In genomic region chr11:86658534-86658933, GRCh38 we compare ENCODE assay signal across 19 cellular contexts. TPM values are rescaled to one million over a fixed set of nuclear protein-coding genes. Genes with fewer than 3 reads are reported as not detected.
DNase-seq lines count a peak whose midpoint lies in the region; ATAC-seq and TF ChIP-seq lines count a peak whose summit lies in the region.
"Had no signal": no experiment of that assay in that cellular context is flagged by ENCODE, and none has a peak within 500 bp of the region (broad histone marks: within the 10 kb centered on the region; RNA-seq: fewer than 3 reads in every experiment).

No MANE protein-coding gene starts in this region.

- H3K4me2 ChIP-seq in H9 (ENCODE audit: insufficient read depth, insufficient read length, low read length) = no peak overlapping the region
- H3K4me2 ChIP-seq: GM23338 had no signal

- ATAC-seq in Panc1 (peak; percentile 38; the same call in 1 of the 2 replicates), HG02763 (IDR thresholded peaks at IDR 0.05; ENCODE audit: unreplicated experiment) (no peak), HG03135 (IDR thresholded peaks at IDR 0.05; ENCODE audit: unreplicated experiment) (no peak)
- ATAC-seq: GM23338, HCT116 had no signal

- BruUV-seq in Panc1 (replicated peaks; lab: Mats Ljungman, UMichigan) = no TSS peak

- H3K79me2 ChIP-seq in H9 (ENCODE audit: insufficient read depth, low read length) = no peaks in the 10 kb centered on the region

- H2BK20ac ChIP-seq in H9 (ENCODE audit: low read depth, low read length, poor library complexity, severe bottlenecking) = no peak overlapping the region

- no peak overlapping the region for H4K5ac ChIP-seq in H9 (ENCODE audit: insufficient read length, low read depth, low read length)

- H3K9me3 ChIP-seq in H9 (ENCODE audit: control insufficient read depth, low read depth, low read length) = no peaks in the 10 kb centered on the region
- H3K9me3 ChIP-seq in Panc1 (ENCODE audit: control insufficient read depth, insufficient read depth, low read depth, low read length) = no peaks in the 10 kb centered on the region
- H3K9me3 ChIP-seq in skeletal muscle tissue (ENCODE audit: control insufficient read depth in 3 of 3, low read length in 3 of 3) = no peaks in the 10 kb centered on the region
- H3K9me3 ChIP-seq: BE2C had no signal

- H3K23me2 ChIP-seq in H9 (ENCODE audit: insufficient read length, low read depth, low read length, poor library complexity, severe bottlenecking) = no peaks in the 10 kb centered on the region

- H3K27me3 ChIP-seq in H9 (ENCODE audit: insufficient read depth, low read length) (no peaks in the 10 kb centered on the region), Panc1 (ENCODE audit: control insufficient read depth, insufficient read depth, low read length) (no peaks in the 10 kb centered on the region), skeletal muscle tissue (ENCODE audit: control insufficient read depth in 3 of 3, insufficient read depth in 3 of 3, low read length in 3 of 3) (no peaks in the 10 kb centered on the region)
- H3K27me3 ChIP-seq: BE2C had no signal

- 0 out of 2 replicates have a peak overlapping the region, but pooled peaks have one; percentile 29 for H3K14ac ChIP-seq in H9 (ENCODE audit: insufficient read depth, low read length)

- no peak overlapping the region for H3K18ac ChIP-seq in H9 (ENCODE audit: insufficient read length, low read depth, low read length)

- CTCF ChIA-PET in Panc1 (lab: Charles Lee) = interaction anchor here (0.7 kb wide), 1 partner anchor 126 kb away, joined by 4 read pairs; no protein-coding TSS in a partner anchor

- no peaks in the 10 kb centered on the region for H3K4me1 ChIP-seq in H9 (ENCODE audit: insufficient read depth, low read length)
- H3K4me1 ChIP-seq in Panc1 (ENCODE audit: control insufficient read depth, insufficient read depth, low read length) = peaks cover 8% of the 10 kb centered on the region; the same call in 1 of the 2 replicates
- H3K4me1 ChIP-seq in skeletal muscle tissue (ENCODE audit: control insufficient read depth in 3 of 3, insufficient read depth in 3 of 3, low read length in 3 of 3) = peaks cover 4 to 18% (median 11%) of the 10 kb centered on the region in 3 donors
- H3K4me1 ChIP-seq: BE2C had no signal

- H3K9ac ChIP-seq in H9 (ENCODE audit: extremely low read depth, insufficient read length, low read length) (no peak overlapping the region), skeletal muscle tissue (ENCODE audit: low read depth in 1 of 3, low read length in 3 of 3) (no peak overlapping the region)

- H3K56ac ChIP-seq in H9 (ENCODE audit: insufficient read length, low read depth, low read length) = no peak overlapping the region

- no peak overlapping the region for H3K23ac ChIP-seq in H9 (ENCODE audit: insufficient read length, low read depth, low read length)

- H4K20me1 ChIP-seq in H9 (ENCODE audit: control insufficient read depth, insufficient read depth, insufficient read length) = no peaks in the 10 kb centered on the region

- no peak overlapping the region for H3K4me3 Mint-ChIP-seq in H9
- no peak overlapping the region for H3K4me3 Mint-ChIP-seq in progenitor cell of endocrine pancreas (ENCODE audit: low read depth)
- H3K4me3 Mint-ChIP-seq: CD4-positive, CD25-positive, alpha-beta regulatory T cell; CD8-positive, alpha-beta memory T cell; GM23338; HFFc6 had no signal

- POLR2A ChIA-PET in Panc1 (lab: Charles Lee) = interaction anchor here (0.6 to 1.0 kb wide), 2 partner anchors 10 to 56 kb away, joined by 3 to 5 read pairs; no protein-coding TSS in a partner anchor

- no peak overlapping the region for H2AK5ac ChIP-seq in H9 (ENCODE audit: insufficient read length, low read length)

- no peak overlapping the region for H2BK5ac ChIP-seq in H9 (ENCODE audit: insufficient read length, low read length)

- H2BK120ac ChIP-seq in H9 (ENCODE audit: low read depth, low read length, poor library complexity, severe bottlenecking) = no peak overlapping the region

- H3K4me1 Mint-ChIP-seq in H9 = no peaks in the 10 kb centered on the region
- peaks cover 2% of the 10 kb centered on the region for H3K4me1 Mint-ChIP-seq in progenitor cell of endocrine pancreas (ENCODE audit: low read depth)
- H3K4me1 Mint-ChIP-seq: CD4-positive, CD25-positive, alpha-beta regulatory T cell; CD8-positive, alpha-beta memory T cell; GM23338 had no signal

- no peak overlapping the region for H2BK12ac ChIP-seq in H9 (ENCODE audit: insufficient read length, low read depth, low read length)

- no peak for DNase-seq in H9
- DNase-seq in Panc1 (ENCODE audit: low read depth, low spot score) = no peak
- DNase-seq in myocyte (ENCODE audit: low read depth) = peak; percentile 55
- no peak for DNase-seq in progenitor cell of endocrine pancreas (ENCODE audit: low spot score, unreplicated experiment)
- DNase-seq in amniotic stem cell (lab: John Stamatoyannopoulos, UW) = no peak
- DNase-seq: BE2C; C1 segment of cervical spinal cord; CD4-positive, CD25-positive, alpha-beta regulatory T cell; CD8-positive, alpha-beta memory T cell; COR-L47; DMS 273 treated with DMSO at 0.1 percent for 48 hours; DMS53; DND-41; HFFc6 had no signal

- H3K36me3 ChIP-seq in Panc1 (ENCODE audit: control insufficient read depth, insufficient read depth, low read length) = no peaks in the 10 kb centered on the region
- H3K36me3 ChIP-seq in skeletal muscle tissue (ENCODE audit: control insufficient read depth in 3 of 3, insufficient read depth in 3 of 3, low read length in 3 of 3) = no peaks in the 10 kb centered on the region
- H3K36me3 ChIP-seq: BE2C had no signal

- H3K36me3 Mint-ChIP-seq in H9 (ENCODE audit: insufficient read depth in 1 of 3, low read depth in 3 of 3) (no peaks in the 10 kb centered on the region), progenitor cell of endocrine pancreas (ENCODE audit: insufficient read depth) (no peaks in the 10 kb centered on the region)
- H3K36me3 Mint-ChIP-seq: CD4-positive, CD25-positive, alpha-beta regulatory T cell had no signal

- in situ Hi-C loops in Panc1 (cut with HindIII; ENCODE audit: low pct_unique_long_range_greater_than_20kb, low sequenced_read_pairs) = no loop called here

- H3K4me3 ChIP-seq in Panc1 (ENCODE audit: low read depth in 2 of 2, low read length in 2 of 2) (no peak overlapping the region), skeletal muscle tissue (ENCODE audit: low read length in 3 of 3) (no peak overlapping the region)
- H3K4me3 ChIP-seq: GM23338 had no signal

- no peak overlapping the region for H3K4ac ChIP-seq in H9 (ENCODE audit: low read depth, low read length)

- WGBS in H9 (ENCODE audit: extremely low coverage, insufficient read length, low lambda C conversion rate) = no CpG with 5 or more reads among the region's 1 CpG

- H3K27ac Mint-ChIP-seq in H9 (0 out of 7 replicates have a peak overlapping the region, but pooled peaks of 1 of the 3 experiments have one; percentile 7), progenitor cell of endocrine pancreas (no peak overlapping the region)
- H3K27ac Mint-ChIP-seq: CD4-positive, CD25-positive, alpha-beta regulatory T cell; CD8-positive, alpha-beta memory T cell; GM23338; HFFc6 had no signal

- no peaks in the 10 kb centered on the region for H3K79me1 ChIP-seq in H9 (ENCODE audit: insufficient read depth, low read depth, low read length, poor library complexity, severe bottlenecking)

- H3K27ac ChIP-seq in H9 (ENCODE audit: insufficient read length, low read depth, low read length) (no peak overlapping the region), Panc1 (ENCODE audit: low read length) (peak overlapping the region; percentile 52), skeletal muscle tissue (ENCODE audit: low read depth, low read length) (peak overlapping the region; percentile 8)

- H4K8ac ChIP-seq in H9 (replicated peaks; ENCODE audit: insufficient read length, low read depth, low read length) = no peak overlapping the region

- H2AFZ ChIP-seq in H9 (ENCODE audit: low read length) = no peak overlapping the region
- H2AFZ ChIP-seq: GM23338 had no signal

- TF ChIP-seq CTCF in H9 (conservative IDR thresholded peaks at IDR 0.05) (no peak), Panc1 (IDR thresholded peaks at IDR 0.05) (no peak), progenitor cell of endocrine pancreas (IDR thresholded peaks at IDR 0.05; ENCODE audit: unreplicated experiment) (no peak)

- H3K27me3 Mint-ChIP-seq in H9 (ENCODE audit: low read depth) = no peaks in the 10 kb centered on the region; the same call in 1 of the 2 replicates
- peaks cover 31% of the 10 kb centered on the region for H3K27me3 Mint-ChIP-seq in progenitor cell of endocrine pancreas
- H3K27me3 Mint-ChIP-seq: CD4-positive, CD25-positive, alpha-beta regulatory T cell had no signal

- H3K9me3 Mint-ChIP-seq in H9 (peaks cover 3 to 4% of the 10 kb centered on the region in 2 experiments; a peak in 1 of 5 replicates), progenitor cell of endocrine pancreas (ENCODE audit: low read depth) (peaks cover 3% of the 10 kb centered on the region)
- H3K9me3 Mint-ChIP-seq: GM23338, HFFc6 had no signal

- H2BK15ac ChIP-seq in H9 (ENCODE audit: low read depth, low read length) = no peak overlapping the region

- H3T11ph ChIP-seq in H9 (ENCODE audit: low read length) = no peak overlapping the region

- H4K91ac ChIP-seq in H9 (ENCODE audit: insufficient read length, low read depth, low read length) = no peak overlapping the region

- intact Hi-C loops in Panc1 (cut with micrococcal nuclease; ENCODE audit: unreplicated experiment) = no loop called here

RNA-seq across cellular contexts. Expression of gene ME3, which starts 13.9 kb away (rescaled TPM):
- total RNA-seq in H9 (2021) (2.2 and 2.8 TPM in 2 replicates), Panc1 (2021; ENCODE audit: unreplicated experiment) (35.3 TPM), myocyte (15.0 and 18.9 TPM in 2 replicates), skeletal muscle tissue (16.7 TPM), progenitor cell of endocrine pancreas (6.3 and 8.6 TPM in 2 replicates)
- polyA plus RNA-seq in Panc1 (2012; ENCODE audit: insufficient read length) = 31.8 TPM
- 18.5 TPM for polyA plus RNA-seq in myocyte (2012)
- polyA plus RNA-seq: CD8-positive, alpha-beta memory T cell had no signal
